In genomic region chr15:31781261-31781660, GRCh38 we compare ENCODE assay signal across 27 cellular contexts.
"Had no signal": no experiment of that assay in that cellular context is flagged by ENCODE, and none has a peak within 500 bp of the region (broad histone marks: within the 10 kb centered on the region; RNA-seq: fewer than 3 reads in every experiment).

No MANE protein-coding gene starts in this region.

- H3K27ac ChIP-seq: brain microvascular endothelial cell, coronary artery, foreskin keratinocyte, gastrocnemius medialis, WERI-Rb-1 had no signal

- H3K27me3 ChIP-seq: brain microvascular endothelial cell, dorsolateral prefrontal cortex, foreskin keratinocyte, gastrocnemius medialis had no signal

- H3K36me3 ChIP-seq: brain microvascular endothelial cell, gastrocnemius medialis, WERI-Rb-1 had no signal

- ATAC-seq: activated CD4-positive, CD25-positive, alpha-beta regulatory T cell treated with anti-CD3 and anti-CD28 coated beads, Interleukin-2, amount 50 U/mL, for 24 hours; activated CD8-positive, alpha-beta T cell treated with anti-CD3 and anti-CD28 coated beads for 36 hours; activated T-cell treated with anti-CD3 and anti-CD28 coated beads, Interleukin-2, amount 50 U/mL, for 4 hours; activated T-helper 17 cell treated with anti-CD3 and anti-CD28 coated beads, Interleukin-2, amount 50 U/mL, for 72 hours; esophagus mucosa; foreskin keratinocyte; T-helper 17 cell had no signal

- H3K4me3 ChIP-seq: coronary artery, dorsolateral prefrontal cortex, gastrocnemius medialis had no signal

- H3K9me3 ChIP-seq: gastrocnemius medialis had no signal

- H3K4me1 ChIP-seq: foreskin keratinocyte, gastrocnemius medialis had no signal

- DNase-seq: activated B cell treated with CpG ODN at 0.5 μM for 24 hours; activated CD4-positive, alpha-beta T cell treated with anti-CD3 and anti-CD28 coated beads for 48 hours; activated CD4-positive, alpha-beta T cell treated with anti-CD3 and anti-CD28 coated beads, Interleukin-2, amount 50 U/mL, for 1 hour; activated CD4-positive, alpha-beta T cell treated with anti-CD3 and anti-CD28 coated beads, Interleukin-2, amount 50 U/mL, for 48 hours; activated CD8-positive, alpha-beta memory T cell treated with anti-CD3 and anti-CD28 coated beads for 24 hours; activated CD8-positive, alpha-beta T cell treated with anti-CD3 and anti-CD28 coated beads for 36 hours; activated effector memory CD4-positive, alpha-beta T cell treated with Interleukin-2 at 50 U/mL for 16 hours; activated gamma-delta T cell treated with Interleukin-2 at 50 U/mL for 16 hours; activated naive CD4-positive, alpha-beta T cell treated with anti-CD3 and anti-CD28 coated beads, Interleukin-2, amount 50 U/mL, for 16 hours; activated naive CD4-positive, alpha-beta T cell treated with Interleukin-2 at 50 U/mL for 16 hours; activated T-cell treated with anti-CD3 and anti-CD28 coated beads, Interleukin-2, amount 50 U/mL, for 4 hours; amniotic stem cell; anterior cingulate cortex; brain microvascular endothelial cell; dorsolateral prefrontal cortex; effector memory CD4-positive, alpha-beta T cell; endodermal cell; foreskin keratinocyte; gastrocnemius medialis; T-helper 1 cell; T-helper 17 cell; T1000; WERI-Rb-1 had no signal
